Comparison of ENCODE assay signal across 8 cellular contexts in genomic region chr1:235075121-235075954, GRCh38. TPM values are rescaled to one million over a fixed set of nuclear protein-coding genes. Genes with fewer than 3 reads are reported as not detected.
A peak's percentile ranks its signal among the peaks of the same experiment; 100 is the strongest.
DNase-seq lines count a peak whose midpoint lies in the region; ATAC-seq, FAIRE-seq and TF ChIP-seq lines count a peak whose summit lies in the region.

No MANE protein-coding gene starts in this region.

- H3K27ac ChIP-seq in astrocyte (ENCODE audit: low read depth, low read length), result peak overlapping the region; percentile 99

- H3K36me3 ChIP-seq in astrocyte (ENCODE audit: insufficient read depth, low read length), result no peaks in the 10 kb centered on the region

- peaks cover 11 to 35% (median 20%) of the 10 kb centered on the region in 3 donors for H3K4me1 Mint-ChIP-seq in T-cell
- H3K4me1 Mint-ChIP-seq in astrocyte (ENCODE audit: low read depth, unreplicated experiment), result peaks cover 24% of the 10 kb centered on the region

- H2AFZ ChIP-seq in astrocyte (ENCODE audit: low read depth, low read length), result peak overlapping the region; percentile 53

- H3K9me3 Mint-ChIP-seq in T-cell, result no peaks in the 10 kb centered on the region
- no peaks in the 10 kb centered on the region for H3K9me3 Mint-ChIP-seq in astrocyte (ENCODE audit: unreplicated experiment)

- peak overlapping the region; percentile 82 for H3K4me2 ChIP-seq in astrocyte (ENCODE audit: low read length)

- H3K27ac Mint-ChIP-seq in T-cell, result peak overlapping the region; percentile 71 to 75
- peak overlapping the region; percentile 91 for H3K27ac Mint-ChIP-seq in astrocyte (ENCODE audit: unreplicated experiment)

- no peak for FAIRE-seq in astrocyte (lab: Jason Lieb, UNC)

- H3K27me3 Mint-ChIP-seq in T-cell, result no peaks in the 10 kb centered on the region
- H3K27me3 Mint-ChIP-seq in astrocyte (ENCODE audit: low read depth, unreplicated experiment), result no peaks in the 10 kb centered on the region

- H3K9me3 ChIP-seq in astrocyte (ENCODE audit: insufficient read depth, low read depth, low read length), result no peaks in the 10 kb centered on the region

- TF ChIP-seq CTCF in AG04449 (IDR thresholded peaks at IDR 0.05; ENCODE audit: insufficient read depth, low read length, missing control alignments) (no peak), astrocyte (IDR thresholded peaks at IDR 0.05; ENCODE audit: insufficient read depth, low read depth, low read length) (no peak)

- H3K4me3 Mint-ChIP-seq in T-cell (peak overlapping the region in 2 of 3 donors; percentile 28 to 59), astrocyte (ENCODE audit: unreplicated experiment) (no peak overlapping the region)

- CTCF ChIA-PET in AG04449 (lab: Yijun Ruan, JAX), result interaction anchor here (0.9 to 2.3 kb wide), 2 partner anchors 8 to 121 kb away, joined by 3 to 8 read pairs; no protein-coding TSS in a partner anchor
- CTCF ChIA-PET in T-cell (lab: Charles Lee), result no interaction called here

- H3K4me3 ChIP-seq in AG04449 (ENCODE audit: low read depth, low read length), result peak overlapping the region; percentile 29
- H3K4me3 ChIP-seq in astrocyte (ENCODE audit: insufficient read depth, low read depth, low read length), result peak overlapping the region; percentile 13

- peaks cover 42% of the 10 kb centered on the region for H3K4me1 ChIP-seq in astrocyte (ENCODE audit: insufficient read depth, low read length)

- H4K20me1 ChIP-seq in astrocyte (ENCODE audit: insufficient read depth, low read length), result no peaks in the 10 kb centered on the region

- H3K36me3 Mint-ChIP-seq in T-cell, result no peaks in the 10 kb centered on the region
- no peaks in the 10 kb centered on the region for H3K36me3 Mint-ChIP-seq in astrocyte (ENCODE audit: low read depth, unreplicated experiment)

- POLR2A ChIA-PET in AG04449 (lab: Yijun Ruan, JAX) (interaction anchor here (0.6 to 1.3 kb wide), 5 partner anchors 85 to 465 kb away, joined by 3 to 7 read pairs (median 3); partner anchors contain the start of gene IRF2BP2), T-cell (lab: Charles Lee) (no interaction called here)

- DNase-seq in AG04449 (ENCODE audit: low read depth, low spot score) (peak; percentile 82), T-cell (peak in 21 of 34 experiments; percentile 3 to 46 (median 29)), astrocyte (ENCODE audit: low read depth) (peak; percentile 96), left kidney (ENCODE audit: low read depth, low spot score) (peak; percentile 75), epidermal melanocyte (ENCODE audit: insufficient read length, low spot score) (no peak)
- peak; percentile 67 to 68 for DNase-seq in stimulated activated CD4-positive, alpha-beta T cell treated with anti-CD3 and anti-CD28 coated beads, Interleukin-2, amount 100 ng/mL, for 48 hours

- H3K27me3 ChIP-seq in astrocyte (ENCODE audit: insufficient read depth, low read length), result no peaks in the 10 kb centered on the region

- no peaks in the 10 kb centered on the region for H3K79me2 ChIP-seq in astrocyte (ENCODE audit: insufficient read depth, low read length)

- H3K9ac ChIP-seq in astrocyte (ENCODE audit: low read length), result peak overlapping the region; percentile 91

- peak; percentile 71 for ATAC-seq in GM18907 (IDR thresholded peaks at IDR 0.05; ENCODE audit: unreplicated experiment)
- peak; percentile 49 for ATAC-seq in HG03135 (IDR thresholded peaks at IDR 0.05; ENCODE audit: unreplicated experiment)
- ATAC-seq in T-cell (replicated peaks in 1 of 4), result peak; percentile 67 to 74 (median 71)

RNA-seq across cellular contexts. Expression of gene TOMM20, which starts 53.3 kb away (rescaled TPM):
- total RNA-seq in T-cell (100 to 1,000 TPM in 4 of 5 donors, 10 to 100 TPM in 1; 81.7 to 115 (median 106) TPM), astrocyte (136 and 143 TPM in 2 replicates)
